Comparison of ENCODE assay signal across 8 cellular contexts in genomic region chr6:139323511-139324445, GRCh38. TPM values are rescaled to one million over a fixed set of nuclear protein-coding genes. Genes with fewer than 3 reads are reported as not detected.
DNase-seq lines count a peak whose midpoint lies in the region; ATAC-seq, FAIRE-seq and TF ChIP-seq lines count a peak whose summit lies in the region.

No MANE protein-coding gene starts in this region.

- H3K4me2 ChIP-seq in endothelial cell of umbilical vein (ENCODE audit: insufficient read depth, low read length), result peak overlapping the region; percentile 28

- H3K27me3 ChIP-seq in BE2C (no peaks in the 10 kb centered on the region), endothelial cell of umbilical vein (ENCODE audit: control insufficient read depth in 2 of 2, insufficient read depth in 2 of 2, low read length in 2 of 2) (no peaks in the 10 kb centered on the region)

- H3K9me3 Mint-ChIP-seq in activated CD4-positive, alpha-beta memory T cell treated with anti-CD3 and anti-CD28 coated beads for 36 hours, result peaks cover 5% of the 10 kb centered on the region
- peaks cover 0 to 6% (median 0%) of the 10 kb centered on the region in 7 donors for H3K9me3 Mint-ChIP-seq in naive B cell
- no peaks in the 10 kb centered on the region for H3K9me3 Mint-ChIP-seq in stimulated activated memory B cell treated with anti-CD40 and anti-IgM and Interleukin-4, amounts not matched to agents 10 μg/mL and 1 μg/mL and 100 μg/mL, for 72 hours

- H3K27me3 Mint-ChIP-seq in activated CD4-positive, alpha-beta memory T cell treated with anti-CD3 and anti-CD28 coated beads for 36 hours, result no peaks in the 10 kb centered on the region
- no peaks in the 10 kb centered on the region for H3K27me3 Mint-ChIP-seq in naive B cell
- no peaks in the 10 kb centered on the region for H3K27me3 Mint-ChIP-seq in stimulated activated memory B cell treated with anti-CD40 and anti-IgM and Interleukin-4, amounts not matched to agents 10 μg/mL and 1 μg/mL and 100 μg/mL, for 72 hours

- H4K20me1 ChIP-seq in endothelial cell of umbilical vein (replicated peaks; ENCODE audit: control insufficient read depth, extremely low read depth, insufficient read depth, low read length), result no peaks in the 10 kb centered on the region

- peak overlapping the region; percentile 58 for H2AFZ ChIP-seq in endothelial cell of umbilical vein (ENCODE audit: low read depth, low read length)

- CTCF ChIA-PET in activated CD4-positive, alpha-beta memory T cell treated with anti-CD3 and anti-CD28 coated beads for 36 hours (lab: Charles Lee), result interaction anchor here (0.5 to 1.6 kb wide), 8 partner anchors 20 to 1907 kb away, joined by 3 to 6 read pairs (median 3); partner anchors contain the start of gene TXLNB
- CTCF ChIA-PET in endothelial cell of umbilical vein (lab: Charles Lee), result interaction anchor here (0.8 to 1.3 kb wide), 3 partner anchors 33 to 104 kb away, joined by 3 to 6 read pairs (median 3); no protein-coding TSS in a partner anchor

- no peak for TF ChIP-seq POLR2A in endothelial cell of umbilical vein (IDR thresholded peaks at IDR 0.05; ENCODE audit: low read depth, low read length)

- H3K4me3 ChIP-seq in BE2C (ENCODE audit: low read depth, low read length) (peak overlapping the region; percentile 30), endothelial cell of umbilical vein (replicated peaks in 1 of 3; ENCODE audit: insufficient read depth in 1 of 3, low read depth in 1 of 3, low read length in 3 of 3) (peak overlapping the region in 2 of 3 experiments; percentile 8 to 9)

- dilution Hi-C loops in endothelial cell of umbilical vein (cut with MboI; ENCODE audit: extremely low pct_ligation_motif_present, low sequenced_read_pairs), result no loop called here

- no peaks in the 10 kb centered on the region for H3K9me1 ChIP-seq in endothelial cell of umbilical vein (replicated peaks; ENCODE audit: control insufficient read depth, extremely low read depth, insufficient read depth, low read length)

- intact Hi-C loops in activated CD4-positive, alpha-beta memory T cell treated with anti-CD3 and anti-CD28 coated beads for 36 hours (cut with micrococcal nuclease), result loop anchor here (1.0 to 2.0 kb wide), 2 partner anchors 32 to 73 kb away; partner anchors contain the start of gene TXLNB
- intact Hi-C loops in endothelial cell of umbilical vein (cut with micrococcal nuclease), result loop anchor here (1.0 kb wide), 1 partner anchor 33 kb away; no protein-coding TSS in a partner anchor

- H3K36me3 ChIP-seq in BE2C, result no peaks in the 10 kb centered on the region
- no peaks in the 10 kb centered on the region for H3K36me3 ChIP-seq in endothelial cell of umbilical vein (ENCODE audit: control insufficient read depth in 2 of 2, extremely low read depth in 1 of 2, insufficient read depth in 2 of 2, low read length in 2 of 2)

- DNase-seq in BE2C (peak; percentile 30), NCI-H146 treated with DMSO at 0.1 percent for 48 hours (lab: John Stamatoyannopoulos, UW; ENCODE audit: unreplicated experiment) (peak; percentile 79), endothelial cell of umbilical vein (ENCODE audit: low read depth, low spot score) (peak; percentile 71), naive B cell (peak; percentile 74), NCI-H2081 (lab: John Stamatoyannopoulos, UW) (no peak)
- peak; percentile 84 for DNase-seq in activated CD4-positive, alpha-beta memory T cell treated with anti-CD3 and anti-CD28 coated beads for 36 hours

- peak overlapping the region; percentile 71 for H3K27ac ChIP-seq in endothelial cell of umbilical vein (ENCODE audit: insufficient read depth, low read depth, low read length)

- H3K9me3 ChIP-seq in BE2C, result no peaks in the 10 kb centered on the region
- H3K9me3 ChIP-seq in endothelial cell of umbilical vein (replicated peaks; ENCODE audit: control insufficient read depth, insufficient read depth, low read length), result no peaks in the 10 kb centered on the region

- peak overlapping the region; percentile 33 for H3K9ac ChIP-seq in endothelial cell of umbilical vein (replicated peaks; ENCODE audit: extremely low read depth, insufficient read depth, low read length)

- H3K79me2 ChIP-seq in endothelial cell of umbilical vein (ENCODE audit: control insufficient read depth, insufficient read depth, low read length), result no peaks in the 10 kb centered on the region

- peak overlapping the region; percentile 94 for H3K27ac Mint-ChIP-seq in activated CD4-positive, alpha-beta memory T cell treated with anti-CD3 and anti-CD28 coated beads for 36 hours
- H3K27ac Mint-ChIP-seq in naive B cell, result peak overlapping the region; percentile 92 to 99 (median 96)
- peak overlapping the region; percentile 76 for H3K27ac Mint-ChIP-seq in stimulated activated memory B cell treated with anti-CD40 and anti-IgM and Interleukin-4, amounts not matched to agents 10 μg/mL and 1 μg/mL and 100 μg/mL, for 72 hours

- H3K36me3 Mint-ChIP-seq in activated CD4-positive, alpha-beta memory T cell treated with anti-CD3 and anti-CD28 coated beads for 36 hours, result peaks cover 4% of the 10 kb centered on the region
- H3K36me3 Mint-ChIP-seq in naive B cell, result peaks cover 6 to 7% of the 10 kb centered on the region in 2 donors
- H3K36me3 Mint-ChIP-seq in stimulated activated memory B cell treated with anti-CD40 and anti-IgM and Interleukin-4, amounts not matched to agents 10 μg/mL and 1 μg/mL and 100 μg/mL, for 72 hours, result no peaks in the 10 kb centered on the region

- TSS peak; percentile 80 for BruUV-seq in endothelial cell of umbilical vein (replicated peaks; lab: Mats Ljungman, UMichigan)

- ATAC-seq in GM21528 (IDR thresholded peaks at IDR 0.05; ENCODE audit: low FRiP score, unreplicated experiment), result peak; percentile 44
- ATAC-seq in naive B cell (ENCODE audit: low read depth in 2 of 2), result peak; percentile 75 to 79
- ATAC-seq in stimulated activated memory B cell treated with anti-CD40 and anti-IgM and Interleukin-4, amounts not matched to agents 10 μg/mL and 1 μg/mL and 100 μg/mL, for 72 hours, result peak; percentile 77

- H3K4me1 Mint-ChIP-seq in activated CD4-positive, alpha-beta memory T cell treated with anti-CD3 and anti-CD28 coated beads for 36 hours (ENCODE audit: low read depth), result peaks cover 23% of the 10 kb centered on the region
- peaks cover 26 to 49% (median 26%) of the 10 kb centered on the region in 3 donors for H3K4me1 Mint-ChIP-seq in naive B cell
- H3K4me1 Mint-ChIP-seq in stimulated activated memory B cell treated with anti-CD40 and anti-IgM and Interleukin-4, amounts not matched to agents 10 μg/mL and 1 μg/mL and 100 μg/mL, for 72 hours, result peaks cover 43% of the 10 kb centered on the region

- peak; percentile 82 for FAIRE-seq in endothelial cell of umbilical vein (lab: Jason Lieb, UNC)

- POLR2A ChIA-PET in activated CD4-positive, alpha-beta memory T cell treated with anti-CD3 and anti-CD28 coated beads for 36 hours (lab: Charles Lee), result interaction anchor here (0.6 to 1.4 kb wide), 5 partner anchors 32 to 508 kb away, joined by 3 to 9 read pairs (median 6); partner anchors contain the start of genes CITED2 and TXLNB
- POLR2A ChIA-PET in endothelial cell of umbilical vein (lab: Charles Lee), result no interaction called here

- H3K4me1 ChIP-seq in BE2C (no peaks in the 10 kb centered on the region), endothelial cell of umbilical vein (ENCODE audit: control insufficient read depth, extremely low read depth, insufficient read depth, low read length) (peaks cover 6% of the 10 kb centered on the region)

- H3K4me3 Mint-ChIP-seq in activated CD4-positive, alpha-beta memory T cell treated with anti-CD3 and anti-CD28 coated beads for 36 hours, result peak overlapping the region; percentile 67
- peak overlapping the region; percentile 79 to 97 (median 92) for H3K4me3 Mint-ChIP-seq in naive B cell
- peak overlapping the region; percentile 77 for H3K4me3 Mint-ChIP-seq in stimulated activated memory B cell treated with anti-CD40 and anti-IgM and Interleukin-4, amounts not matched to agents 10 μg/mL and 1 μg/mL and 100 μg/mL, for 72 hours

- no peak for TF ChIP-seq CTCF in BE2C (IDR thresholded peaks at IDR 0.05; ENCODE audit: low read depth, low read length)
- no peak for TF ChIP-seq CTCF in endothelial cell of umbilical vein (IDR thresholded peaks at IDR 0.05; ENCODE audit: extremely low read depth in 1 of 2, insufficient read depth in 1 of 2, low read depth in 1 of 2, low read length in 2 of 2)

TF ChIP-seq in endothelial cell of umbilical vein, 7 proteins besides CTCF, POLR2A, EP300 and RAD21 (continues in another document):
- peak; percentile 48 for TF ChIP-seq POLR2AphosphoS5 (IDR thresholded peaks at IDR 0.05; ENCODE audit: insufficient read depth, low read depth, low read length)

RNA-seq across cellular contexts. Expression of gene TXLNB, which starts 32.0 kb away (rescaled TPM):
- polyA plus RNA-seq in BE2C (2012; ENCODE audit: insufficient read depth, insufficient read length, low read depth), result not detected
- total RNA-seq in activated CD4-positive, alpha-beta memory T cell treated with anti-CD3 and anti-CD28 coated beads for 36 hours, result under 1 TPM; 0.17 to 0.31 TPM
- total RNA-seq in endothelial cell of umbilical vein, result 0.18 and 0.28 TPM in 2 replicates
- 0.03 and 0.04 TPM in 2 replicates for polyA plus RNA-seq in endothelial cell of umbilical vein
- 0.04 and 0.06 TPM in 2 replicates for polyA plus RNA-seq in endothelial cell of umbilical vein (2011; cell fraction: cytosol; rRNA removed)
- 0.14 and 0.16 TPM in 2 replicates for polyA plus RNA-seq in endothelial cell of umbilical vein (2011; cell fraction: nucleus; rRNA removed)
- polyA plus RNA-seq in endothelial cell of umbilical vein (2012), result 0.10 and 0.17 TPM in 2 replicates
- 0.06 TPM in 1 of 2 replicates, not detected in the other for polyA minus RNA-seq in endothelial cell of umbilical vein
- not detected for polyA minus RNA-seq in endothelial cell of umbilical vein (2011; cell fraction: cytosol; rRNA and poly(A)+ RNA removed)
- polyA minus RNA-seq in endothelial cell of umbilical vein (2011; cell fraction: nucleus; rRNA and poly(A)+ RNA removed), result 0.10 and 0.14 TPM in 2 replicates
- polyA plus RNA-seq in naive B cell (ENCODE audit: low read depth in 6 of 6), result 1 to 10 TPM in 2 of 6 donors, under 1 TPM in 4; 0.35 to 2.1 (median 0.74) TPM

RNA-seq across cellular contexts. Expression of gene CITED2, which starts 50.7 kb away (rescaled TPM):
- 77.6 TPM for polyA plus RNA-seq in BE2C (2012; ENCODE audit: insufficient read depth, insufficient read length, low read depth)
- total RNA-seq in activated CD4-positive, alpha-beta memory T cell treated with anti-CD3 and anti-CD28 coated beads for 36 hours, result 10 to 100 TPM; 50.1 to 52.1 TPM
- 81.1 and 82.3 TPM in 2 replicates for total RNA-seq in endothelial cell of umbilical vein
- polyA plus RNA-seq in endothelial cell of umbilical vein (85.7 and 155 TPM in 2 replicates), naive B cell (ENCODE audit: low read depth in 6 of 6) (10 to 100 TPM in 5 of 6 donors, 1 to 10 TPM in 1; 6.0 to 19.3 (median 16.5) TPM)
- polyA plus RNA-seq in endothelial cell of umbilical vein (2011; cell fraction: cytosol; rRNA removed), result 43.6 and 59.9 TPM in 2 replicates
- polyA plus RNA-seq in endothelial cell of umbilical vein (2011; cell fraction: nucleus; rRNA removed), result 49.1 and 61.5 TPM in 2 replicates
- polyA plus RNA-seq in endothelial cell of umbilical vein (2012), result 104 and 193 TPM in 2 replicates
- polyA minus RNA-seq in endothelial cell of umbilical vein, result 25.1 and 36.8 TPM in 2 replicates
- polyA minus RNA-seq in endothelial cell of umbilical vein (2011; cell fraction: cytosol; rRNA and poly(A)+ RNA removed), result 30.2 TPM
- polyA minus RNA-seq in endothelial cell of umbilical vein (2011; cell fraction: nucleus; rRNA and poly(A)+ RNA removed), result 25.8 and 50.1 TPM in 2 replicates

Comparison
In these comparisons a context has a peak if more than half of its experiments do, and no peak if none do; other contexts are left out.
1. DNase-seq: peak in BE2C (single experiment), NCI-H146 treated with DMSO at 0.1 percent for 48 hours (single experiment), activated CD4-positive, alpha-beta memory T cell treated with anti-CD3 and anti-CD28 coated beads for 36 hours (single experiment), endothelial cell of umbilical vein (single experiment) and naive B cell (single experiment); none in NCI-H2081 (0 of 2).
2. Peak in every context shown above with its lines, with median percentiles within 50 percentile points of each other: ATAC-seq, H3K27ac Mint-ChIP-seq and H3K4me3 Mint-ChIP-seq.